Comparison of ENCODE assay signal across 23 cellular contexts in genomic region chr14:63155511-63156189, GRCh38. TPM values are rescaled to one million over a fixed set of nuclear protein-coding genes. Genes with fewer than 3 reads are reported as not detected.
DNase-seq lines count a peak whose midpoint lies in the region; ATAC-seq, FAIRE-seq and TF ChIP-seq lines count a peak whose summit lies in the region.
"Had no signal": no experiment of that assay in that cellular context is flagged by ENCODE, and none has a peak within 500 bp of the region (broad histone marks: within the 10 kb centered on the region; RNA-seq: fewer than 3 reads in every experiment).

No MANE protein-coding gene starts in this region.

- H2AFZ ChIP-seq in SK-N-SH (ENCODE audit: low read depth) = peak overlapping the region; percentile 0; the same call in 1 of the 2 replicates

- CTCF ChIA-PET in SK-N-SH (lab: Yijun Ruan, JAX) = interaction anchor here (0.5 kb wide), 1 partner anchor 21 kb away, joined by 5 read pairs; no protein-coding TSS in a partner anchor

- no peaks in the 10 kb centered on the region for H3F3A ChIP-seq in SK-N-SH (replicated peaks; ENCODE audit: insufficient read depth)

- no peaks in the 10 kb centered on the region for H4K20me1 ChIP-seq in SK-N-SH (ENCODE audit: insufficient read depth)
- H4K20me1 ChIP-seq: BLaER1 treated with 17β-estradiol and CSF1 and Interleukin-3, amounts not matched to agents 10 nM and 100 nM had no signal

- peak overlapping the region in 1 of 2 experiments; percentile 24; a peak in 1 of 4 replicates for H3K27ac ChIP-seq in SK-N-SH (ENCODE audit: low read depth in 2 of 2, low read length in 1 of 2)
- H3K27ac ChIP-seq: BLaER1 treated with 17β-estradiol and CSF1 and Interleukin-3, amounts not matched to agents 10 nM and 100 nM; thyroid gland had no signal

- ATAC-seq in SK-N-SH treated with all-trans-retinoic acid at 6 μM for 48 hours (no peak), HG03565 (IDR thresholded peaks at IDR 0.05; ENCODE audit: unreplicated experiment) (no peak)
- ATAC-seq: activated CD8-positive, alpha-beta T cell treated with anti-CD3 and anti-CD28 coated beads for 36 hours; activated T-cell treated with anti-CD3 and anti-CD28 coated beads, Interleukin-2, amount 50 U/mL, for 4 hours; mucosa of descending colon; stimulated activated effector memory CD8-positive, alpha-beta T cell treated with anti-CD3 and anti-CD28 coated beads, Interleukin-12 subunit alpha, Interleukin-12 subunit beta, amount 100 ng/mL, for 72 hours had no signal

- peaks cover 0 to 4% of the 10 kb centered on the region in 2 experiments; a peak in 1 of 4 replicates for H3K4me1 ChIP-seq in SK-N-SH (ENCODE audit: control insufficient read depth in 1 of 2, insufficient read depth in 2 of 2, low read depth in 1 of 2, low read length in 1 of 2)
- H3K4me1 ChIP-seq: thyroid gland had no signal

- H3K79me2 ChIP-seq in SK-N-SH (ENCODE audit: insufficient read depth) = no peaks in the 10 kb centered on the region

- FAIRE-seq in urothelium cell line (lab: Jason Lieb, UNC) = peak; percentile 69

- H3K4me3 ChIP-seq in SK-N-SH (ENCODE audit: low read depth in 2 of 2, low read length in 1 of 2) (no peak overlapping the region), fibroblast of villous mesenchyme (ENCODE audit: low read depth, low read length) (no peak overlapping the region)
- H3K4me3 ChIP-seq: BLaER1 treated with 17β-estradiol and CSF1 and Interleukin-3, amounts not matched to agents 10 nM and 100 nM; mucosa of descending colon; thyroid gland had no signal

- TF ChIP-seq CTCF in SK-N-SH (IDR thresholded peaks at IDR 0.05) (no peak), fibroblast of villous mesenchyme (IDR thresholded peaks at IDR 0.05; ENCODE audit: insufficient read depth, low read depth, low read length) (no peak)

- no peaks in the 10 kb centered on the region for H3K9me3 ChIP-seq in SK-N-SH
- H3K9me3 ChIP-seq: BLaER1 treated with 17β-estradiol and CSF1 and Interleukin-3, amounts not matched to agents 10 nM and 100 nM; mucosa of descending colon; thyroid gland had no signal

- TF ChIP-seq EP300 in SK-N-SH (IDR thresholded peaks at IDR 0.05; ENCODE audit: borderline replicate concordance in 1 of 2, low read depth in 1 of 2, low read length in 1 of 2) = no peak

- no peaks in the 10 kb centered on the region for H3K27me3 ChIP-seq in SK-N-SH (ENCODE audit: insufficient read depth)
- H3K27me3 ChIP-seq: BLaER1 treated with 17β-estradiol and CSF1 and Interleukin-3, amounts not matched to agents 10 nM and 100 nM; thyroid gland had no signal

- H3K36me3 ChIP-seq in SK-N-SH (replicated peaks in 1 of 2; ENCODE audit: control insufficient read depth in 1 of 2, insufficient read depth in 2 of 2, low read length in 1 of 2) = no peaks in the 10 kb centered on the region
- H3K36me3 ChIP-seq: BLaER1 treated with 17β-estradiol and CSF1 and Interleukin-3, amounts not matched to agents 10 nM and 100 nM; thyroid gland had no signal

- POLR2A ChIA-PET in SK-N-SH (lab: Yijun Ruan, JAX) = no interaction called here

- TF ChIP-seq RAD21 in SK-N-SH (IDR thresholded peaks at IDR 0.05; ENCODE audit: low read length) = no peak

- H3K9me2 ChIP-seq in SK-N-SH = no peaks in the 10 kb centered on the region

- no peak for DNase-seq in SK-N-SH
- DNase-seq in astrocyte of the hippocampus (ENCODE audit: low read depth, low spot score) = peak; percentile 34
- DNase-seq in fibroblast of villous mesenchyme (ENCODE audit: low read depth) = peak; percentile 2
- peak; percentile 58 for DNase-seq in urothelium cell line (ENCODE audit: low spot score)
- no peak for DNase-seq in DMS 273 treated with DMSO at 0.1 percent for 48 hours (lab: John Stamatoyannopoulos, UW)
- DNase-seq in stimulated activated CD4-positive, alpha-beta T cell treated with anti-CD3 and anti-CD28 coated beads, Interleukin-2, amount 100 ng/mL, for 48 hours = no peak
- DNase-seq: 8988T; activated CD8-positive, alpha-beta T cell treated with anti-CD3 and anti-CD28 coated beads for 36 hours; activated T-cell treated with anti-CD3 and anti-CD28 coated beads, Interleukin-2, amount 50 U/mL, for 4 hours; central memory CD4-positive, alpha-beta T cell; effector CD8-positive, alpha-beta T cell; GOT3; left cardiac atrium; mucosa of descending colon; NCI-H2029 treated with DMSO at 0.1 percent for 48 hours; NCI-H524; SHP77 treated with DMSO at 0.1 percent for 48 hours had no signal

- H3K4me2 ChIP-seq in SK-N-SH = peak overlapping the region; percentile 42; the same call in 1 of the 2 replicates

- WGBS in SK-N-SH (ENCODE audit: low lambda C conversion rate) = 2% methylated on average over 5 of the region's 5 CpGs

- no peak overlapping the region for H3K9ac ChIP-seq in SK-N-SH
- H3K9ac ChIP-seq: BLaER1 treated with 17β-estradiol and CSF1 and Interleukin-3, amounts not matched to agents 10 nM and 100 nM had no signal

TF ChIP-seq in SK-N-SH, 30 proteins besides CTCF, POLR2A, EP300 and RAD21:
- TF ChIP-seq CHD2 (IDR thresholded peaks at IDR 0.05; ENCODE audit: low read length, partially characterized antibody) (no peak), JUND (IDR thresholded peaks at IDR 0.05) (0 out of 2 replicates have a peak, but pooled peaks have one; percentile 6)

TF ChIP-seq in SK-N-SH treated with all-trans-retinoic acid at 6 μM for 48 hours, 23 proteins besides CTCF, POLR2A, EP300 and RAD21:
- TF ChIP-seq, protein P1, sequence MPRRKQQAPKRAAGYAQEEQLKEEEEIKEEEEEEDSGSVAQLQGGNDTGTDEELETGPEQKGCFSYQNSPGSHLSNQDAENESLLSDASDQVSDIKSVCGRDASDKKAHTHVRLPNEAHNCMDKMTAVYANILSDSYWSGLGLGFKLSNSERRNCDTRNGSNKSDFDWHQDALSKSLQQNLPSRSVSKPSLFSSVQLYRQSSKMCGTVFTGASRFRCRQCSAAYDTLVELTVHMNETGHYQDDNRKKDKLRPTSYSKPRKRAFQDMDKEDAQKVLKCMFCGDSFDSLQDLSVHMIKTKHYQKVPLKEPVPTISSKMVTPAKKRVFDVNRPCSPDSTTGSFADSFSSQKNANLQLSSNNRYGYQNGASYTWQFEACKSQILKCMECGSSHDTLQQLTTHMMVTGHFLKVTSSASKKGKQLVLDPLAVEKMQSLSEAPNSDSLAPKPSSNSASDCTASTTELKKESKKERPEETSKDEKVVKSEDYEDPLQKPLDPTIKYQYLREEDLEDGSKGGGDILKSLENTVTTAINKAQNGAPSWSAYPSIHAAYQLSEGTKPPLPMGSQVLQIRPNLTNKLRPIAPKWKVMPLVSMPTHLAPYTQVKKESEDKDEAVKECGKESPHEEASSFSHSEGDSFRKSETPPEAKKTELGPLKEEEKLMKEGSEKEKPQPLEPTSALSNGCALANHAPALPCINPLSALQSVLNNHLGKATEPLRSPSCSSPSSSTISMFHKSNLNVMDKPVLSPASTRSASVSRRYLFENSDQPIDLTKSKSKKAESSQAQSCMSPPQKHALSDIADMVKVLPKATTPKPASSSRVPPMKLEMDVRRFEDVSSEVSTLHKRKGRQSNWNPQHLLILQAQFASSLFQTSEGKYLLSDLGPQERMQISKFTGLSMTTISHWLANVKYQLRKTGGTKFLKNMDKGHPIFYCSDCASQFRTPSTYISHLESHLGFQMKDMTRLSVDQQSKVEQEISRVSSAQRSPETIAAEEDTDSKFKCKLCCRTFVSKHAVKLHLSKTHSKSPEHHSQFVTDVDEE (CRISPR knock-in tag; IDR thresholded peaks at IDR 0.05) = no peak
- TF ChIP-seq PPARA (CRISPR knock-in tag; IDR thresholded peaks at IDR 0.05; ENCODE audit: borderline replicate concordance) = no peak
- TF ChIP-seq CSDC2 (CRISPR knock-in tag; IDR thresholded peaks at IDR 0.05) = no peak
- TF ChIP-seq ZNF8 (CRISPR knock-in tag; IDR thresholded peaks at IDR 0.05) = no peak
- TF ChIP-seq ESRRG (CRISPR knock-in tag; IDR thresholded peaks at IDR 0.05) = no peak
- TF ChIP-seq TCF4 (CRISPR knock-in tag; IDR thresholded peaks at IDR 0.05; ENCODE audit: borderline replicate concordance) = no peak
- TF ChIP-seq OSR1 (CRISPR knock-in tag; IDR thresholded peaks at IDR 0.05) = no peak
- no peak for TF ChIP-seq ZNF565 (CRISPR knock-in tag; conservative IDR thresholded peaks at IDR 0.05; ENCODE audit: low read depth)
- TF ChIP-seq, protein P2, sequence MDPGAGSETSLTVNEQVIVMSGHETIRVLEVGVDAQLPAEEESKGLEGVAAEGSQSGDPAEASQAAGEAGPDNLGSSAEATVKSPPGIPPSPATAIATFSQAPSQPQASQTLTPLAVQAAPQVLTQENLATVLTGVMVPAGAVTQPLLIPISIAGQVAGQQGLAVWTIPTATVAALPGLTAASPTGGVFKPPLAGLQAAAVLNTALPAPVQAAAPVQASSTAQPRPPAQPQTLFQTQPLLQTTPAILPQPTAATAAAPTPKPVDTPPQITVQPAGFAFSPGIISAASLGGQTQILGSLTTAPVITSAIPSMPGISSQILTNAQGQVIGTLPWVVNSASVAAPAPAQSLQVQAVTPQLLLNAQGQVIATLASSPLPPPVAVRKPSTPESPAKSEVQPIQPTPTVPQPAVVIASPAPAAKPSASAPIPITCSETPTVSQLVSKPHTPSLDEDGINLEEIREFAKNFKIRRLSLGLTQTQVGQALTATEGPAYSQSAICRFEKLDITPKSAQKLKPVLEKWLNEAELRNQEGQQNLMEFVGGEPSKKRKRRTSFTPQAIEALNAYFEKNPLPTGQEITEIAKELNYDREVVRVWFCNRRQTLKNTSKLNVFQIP (CRISPR knock-in tag; IDR thresholded peaks at IDR 0.05; ENCODE audit: borderline replicate concordance, low read depth) = no peak
- TF ChIP-seq ARNTL (CRISPR knock-in tag; IDR thresholded peaks at IDR 0.05; ENCODE audit: borderline replicate concordance, low read depth) = no peak
- TF ChIP-seq BACH2 (CRISPR knock-in tag; IDR thresholded peaks at IDR 0.05; ENCODE audit: borderline replicate concordance) = no peak
- TF ChIP-seq ZFP30 (CRISPR knock-in tag; IDR thresholded peaks at IDR 0.05) = no peak

RNA-seq across cellular contexts. Expression of gene RHOJ, which starts 48.6 kb away (rescaled TPM):
- 12.1 and 16.7 TPM in 2 replicates for polyA plus RNA-seq in SK-N-SH (2012; rRNA removed)
- polyA plus RNA-seq in SK-N-SH (2012; cell fraction: cytosol; rRNA removed) = 7.5 and 9.2 TPM in 2 replicates
- polyA plus RNA-seq in SK-N-SH (2012; cell fraction: nucleus; rRNA removed) = 16.7 and 28.3 TPM in 2 replicates
- total RNA-seq in fibroblast of villous mesenchyme = 0.43 and 4.8 TPM in 2 replicates
- total RNA-seq: activated CD8-positive, alpha-beta T cell treated with anti-CD3 and anti-CD28 coated beads for 36 hours; activated T-cell treated with anti-CD3 and anti-CD28 coated beads, Interleukin-2, amount 50 U/mL, for 4 hours; T-helper 2 cell treated with Interferon-gamma antibody and Interleukin-4, amounts not matched to agents 100 ng/mL and 5 ng/mL, for 36 hours had no signal

Comparison
In these comparisons a context has a peak if more than half of its experiments do, and no peak if none do; other contexts are left out.
1. DNase-seq: peak in astrocyte of the hippocampus (single experiment), fibroblast of villous mesenchyme (single experiment) and urothelium cell line (single experiment); none in SK-N-SH (single experiment), DMS 273 treated with DMSO at 0.1 percent for 48 hours (single experiment) and stimulated activated CD4-positive, alpha-beta T cell treated with anti-CD3 and anti-CD28 coated beads, Interleukin-2, amount 100 ng/mL, for 48 hours (0 of 2).